In genomic region chr19:708154-709141, GRCh38 we compare ENCODE assay signal across 9 cellular contexts. TPM values are rescaled to one million over a fixed set of nuclear protein-coding genes. Genes with fewer than 3 reads are reported as not detected.
DNase-seq lines count a peak whose midpoint lies in the region; ATAC-seq and FAIRE-seq lines count a peak whose summit lies in the region.
"Had no signal": no experiment of that assay in that cellular context is flagged by ENCODE, and none has a peak within 500 bp of the region (broad histone marks: within the 10 kb centered on the region; RNA-seq: fewer than 3 reads in every experiment).

TSS of gene PALM (plus strand) at chr19:708935. CDS start at chr19:709147, 212 bp downstream.

- H3K9me3 Mint-ChIP-seq in activated T-cell treated with anti-CD3 and anti-CD28 coated beads, Interleukin-2, amount 50 U/mL, for 72 hours = no peaks in the 10 kb centered on the region

- peaks cover 6% of the 10 kb centered on the region for H3K4me1 ChIP-seq in mesodermal cell (ENCODE audit: control insufficient read depth, insufficient read depth, low read length, poor library complexity, severe bottlenecking)

- no peak within 1 kb of the TSS for H3K27ac Mint-ChIP-seq in activated T-cell treated with anti-CD3 and anti-CD28 coated beads, Interleukin-2, amount 50 U/mL, for 72 hours

- H3K27me3 Mint-ChIP-seq in activated T-cell treated with anti-CD3 and anti-CD28 coated beads, Interleukin-2, amount 50 U/mL, for 72 hours (ENCODE audit: low read depth) = peaks cover 11% of the 10 kb centered on the region

- peaks cover 6% of the 10 kb centered on the region for H3K9me3 ChIP-seq in mesodermal cell (ENCODE audit: control insufficient read depth, low read length)

- H3K4me3 Mint-ChIP-seq in activated T-cell treated with anti-CD3 and anti-CD28 coated beads, Interleukin-2, amount 50 U/mL, for 72 hours = peak within 1 kb of the TSS; percentile 8 to 51

- FAIRE-seq in urothelium cell line (lab: Jason Lieb, UNC) = no peak

- H3K36me3 Mint-ChIP-seq in activated T-cell treated with anti-CD3 and anti-CD28 coated beads, Interleukin-2, amount 50 U/mL, for 72 hours (ENCODE audit: insufficient read depth in 2 of 2) = no peaks in the 10 kb centered on the region

- DNase-seq in activated T-cell treated with anti-CD3 and anti-CD28 coated beads, Interleukin-2, amount 50 U/mL, for 72 hours = no peak
- DNase-seq in activated T-cell treated with anti-CD3 and anti-CD28 coated beads for 4 hours (no peak), dermis microvascular lymphatic vessel endothelial cell (ENCODE audit: low read depth in 2 of 2) (peak in 1 of 2 donors; percentile 24), urothelium cell line (ENCODE audit: low spot score) (peak; percentile 58)
- no peak for DNase-seq in activated CD4-positive, alpha-beta T cell treated with anti-CD3 and anti-CD28 coated beads for 48 hours

- peaks cover 4% of the 10 kb centered on the region for H3K36me3 ChIP-seq in mesodermal cell (ENCODE audit: control insufficient read depth, insufficient read depth, low read length)

- peak within 1 kb of the TSS; percentile 66 for H3K4me3 ChIP-seq in mesodermal cell (ENCODE audit: extremely low read depth, insufficient read depth, low read length, poor library complexity, severe bottlenecking)

- WGBS in mesodermal cell (ENCODE audit: insufficient coverage in 2 of 2), 2 experiments = 26 to 32% methylated on average over 21 to 23 of the region's 93 CpGs

- no peak within 1 kb of the TSS for H3K27ac ChIP-seq in mesodermal cell (ENCODE audit: low read depth, low read length, severe bottlenecking)
- H3K27ac ChIP-seq: KMS-11 had no signal

- ATAC-seq in activated T-cell treated with anti-CD3 and anti-CD28 coated beads, Interleukin-2, amount 50 U/mL, for 72 hours (replicated peaks in 1 of 2) = no peak
- ATAC-seq in GM19035 (IDR thresholded peaks at IDR 0.05; ENCODE audit: unreplicated experiment) (no peak), GM21381 (IDR thresholded peaks at IDR 0.05; ENCODE audit: unreplicated experiment) (no peak)

- H3K4me1 Mint-ChIP-seq in activated T-cell treated with anti-CD3 and anti-CD28 coated beads, Interleukin-2, amount 50 U/mL, for 72 hours (ENCODE audit: low read depth) = peaks cover 2% of the 10 kb centered on the region

RNA-seq across cellular contexts. Expression of gene PALM, which starts in this region (rescaled TPM):
- total RNA-seq in activated T-cell treated with anti-CD3 and anti-CD28 coated beads, Interleukin-2, amount 50 U/mL, for 72 hours = 1 to 10 TPM in 1 of 2 donors, under 1 TPM in 1; 0.72 to 2.0 TPM
- 35.3 and 54.0 TPM in 2 replicates for total RNA-seq in dermis microvascular lymphatic vessel endothelial cell
- polyA plus RNA-seq in mesodermal cell (2013, experiment 1 of 2) = 54.7 TPM
- 45.9 TPM for polyA plus RNA-seq in mesodermal cell (2013, experiment 2 of 2)

Comparison
In these comparisons a context has a peak if more than half of its experiments do, and no peak if none do; other contexts are left out.
1. RNA of gene PALM (total RNA-seq): 35.3 to 54.0 TPM in dermis microvascular lymphatic vessel endothelial cell; 0.72 to 2.0 TPM in activated T-cell treated with anti-CD3 and anti-CD28 coated beads, Interleukin-2, amount 50 U/mL, for 72 hours; every median in the first group is over 10 times any median in the second.